Comparison of ENCODE assay signal across 23 cellular contexts in the genomic region with DNA sequence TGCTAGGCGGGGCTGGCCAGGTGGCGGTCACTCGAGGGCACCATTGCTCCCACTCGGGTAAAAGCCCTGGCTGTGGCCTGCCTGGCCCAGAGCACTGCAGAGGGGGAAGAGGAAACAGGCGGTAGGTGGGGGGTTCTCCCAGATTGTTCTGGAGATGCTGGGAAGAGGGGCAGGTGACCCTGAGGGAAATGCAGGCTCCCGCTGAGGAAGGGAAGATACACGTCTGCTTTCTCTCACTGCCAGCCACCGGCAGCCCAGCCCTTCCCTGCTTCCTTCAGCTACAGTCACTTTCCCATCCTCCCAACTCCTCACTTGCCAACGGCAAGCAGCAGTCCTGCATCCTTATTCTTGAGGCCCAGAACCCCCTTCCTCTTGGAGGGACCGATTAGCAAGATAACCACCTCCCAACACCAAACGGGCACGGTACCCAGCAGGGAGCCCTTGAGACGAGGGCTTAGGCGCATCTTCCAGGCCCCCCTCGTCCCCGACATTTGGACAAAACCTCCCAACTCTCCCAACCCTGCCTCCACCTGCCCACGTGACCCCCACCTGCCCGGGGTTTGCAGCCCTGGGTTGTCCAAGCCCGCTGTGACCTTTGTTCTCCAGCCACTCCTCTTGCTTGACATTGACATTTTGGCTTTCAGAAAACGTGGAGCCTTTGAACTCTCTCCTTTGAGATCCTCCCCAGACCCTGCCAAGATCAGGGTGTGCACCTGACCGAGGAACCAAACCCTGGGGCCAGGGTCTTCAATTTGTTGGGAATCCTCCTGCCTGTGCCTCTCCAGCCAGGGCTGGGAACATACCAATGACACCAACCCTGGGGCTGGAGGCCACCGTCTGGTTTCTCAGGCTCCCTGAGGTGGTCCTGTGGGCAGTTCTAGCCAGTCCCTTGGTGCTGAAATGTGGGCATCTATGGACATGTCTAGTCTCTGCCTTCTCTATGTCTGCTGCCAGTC.
"Had no signal": no experiment of that assay in that cellular context is flagged by ENCODE, and none has a peak within 500 bp of the region (broad histone marks: within the 10 kb centered on the region; RNA-seq: fewer than 3 reads in every experiment).

No MANE protein-coding gene starts in this region.

- H3K27ac Mint-ChIP-seq: activated naive CD8-positive, alpha-beta T cell; activated T-cell treated with anti-CD3 and anti-CD28 coated beads, Interleukin-2, amount 50 U/mL, for 24 hours; activated T-helper 17 cell treated with anti-CD3 and anti-CD28 coated beads, Interleukin-2, amount 50 U/mL, for 72 hours; dendritic cell treated with granulocyte-macrophage colony-stimulating factor and Interleukin-4, amounts not matched to agents 40 ng/mL and 50 ng/mL, for 4 days; stimulated activated naive B cell treated with anti-CD40 and anti-IgM and Interleukin-4, amounts not matched to agents 10 μg/mL and 1 μg/mL and 100 μg/mL, for 72 hours; T-cell; type B pancreatic cell had no signal

- H3K27ac ChIP-seq: esophagus muscularis mucosa, left ventricle myocardium inferior, sigmoid colon, WERI-Rb-1 had no signal

- DNase-seq: activated CD4-positive, alpha-beta T cell treated with anti-CD3 and anti-CD28 coated beads for 1 hour; activated CD8-positive, alpha-beta memory T cell treated with anti-CD3 and anti-CD28 coated beads for 24 hours; activated CD8-positive, alpha-beta memory T cell treated with anti-CD3 and anti-CD28 coated beads, Interleukin-2, amount 50 U/mL, for 4 hours; activated T-cell treated with anti-CD3 and anti-CD28 coated beads, Interleukin-2, amount 50 U/mL, for 24 hours; amniotic stem cell; effector CD8-positive, alpha-beta T cell; kidney glomerular epithelial cell; mammary epithelial cell; sigmoid colon; stimulated activated CD4-positive, alpha-beta T cell treated with anti-CD3 and anti-CD28 coated beads, Interleukin-2, amount 100 ng/mL, for 48 hours; stimulated activated CD8-positive, alpha-beta memory T cell treated with anti-CD3 and anti-CD28 coated beads, Interleukin-4, amount 100 ng/mL, for 48 hours; stimulated activated naive B cell treated with anti-CD40 and anti-IgM and Interleukin-4, amounts not matched to agents 10 μg/mL and 1 μg/mL and 100 μg/mL, for 72 hours; T-cell; WERI-Rb-1 had no signal

- H3K9me3 ChIP-seq: esophagus muscularis mucosa, left ventricle myocardium inferior, sigmoid colon had no signal

- H3K36me3 Mint-ChIP-seq: activated naive CD8-positive, alpha-beta T cell; stimulated activated naive B cell treated with anti-CD40 and anti-IgM and Interleukin-4, amounts not matched to agents 10 μg/mL and 1 μg/mL and 100 μg/mL, for 72 hours; T-cell; type B pancreatic cell had no signal

- H3K4me3 ChIP-seq: esophagus muscularis mucosa, left ventricle myocardium inferior, sigmoid colon had no signal

- H3K9me3 Mint-ChIP-seq: activated T-cell treated with anti-CD3 and anti-CD28 coated beads, Interleukin-2, amount 50 U/mL, for 24 hours; activated T-helper 17 cell treated with anti-CD3 and anti-CD28 coated beads, Interleukin-2, amount 50 U/mL, for 72 hours; dendritic cell treated with granulocyte-macrophage colony-stimulating factor and Interleukin-4, amounts not matched to agents 40 ng/mL and 50 ng/mL, for 4 days; nephron; stimulated activated naive B cell treated with anti-CD40 and anti-IgM and Interleukin-4, amounts not matched to agents 10 μg/mL and 1 μg/mL and 100 μg/mL, for 72 hours; T-cell; type B pancreatic cell had no signal

- H3K36me3 ChIP-seq: left ventricle myocardium inferior, sigmoid colon, WERI-Rb-1 had no signal

- H3K4me3 Mint-ChIP-seq: activated naive CD8-positive, alpha-beta T cell; activated T-cell treated with anti-CD3 and anti-CD28 coated beads, Interleukin-2, amount 50 U/mL, for 24 hours; activated T-helper 17 cell treated with anti-CD3 and anti-CD28 coated beads, Interleukin-2, amount 50 U/mL, for 72 hours; dendritic cell treated with granulocyte-macrophage colony-stimulating factor and Interleukin-4, amounts not matched to agents 40 ng/mL and 50 ng/mL, for 4 days; nephron; stimulated activated naive B cell treated with anti-CD40 and anti-IgM and Interleukin-4, amounts not matched to agents 10 μg/mL and 1 μg/mL and 100 μg/mL, for 72 hours; T-cell; type B pancreatic cell had no signal

- FAIRE-seq: frontal cortex, TTC549 had no signal

- ATAC-seq: activated T-helper 17 cell treated with anti-CD3 and anti-CD28 coated beads, Interleukin-2, amount 50 U/mL, for 72 hours; stimulated activated naive B cell treated with anti-CD40 and anti-IgM and Interleukin-4, amounts not matched to agents 10 μg/mL and 1 μg/mL and 100 μg/mL, for 72 hours; T-cell had no signal
